Comparison of ENCODE assay signal across 14 cellular contexts in the genomic region with DNA sequence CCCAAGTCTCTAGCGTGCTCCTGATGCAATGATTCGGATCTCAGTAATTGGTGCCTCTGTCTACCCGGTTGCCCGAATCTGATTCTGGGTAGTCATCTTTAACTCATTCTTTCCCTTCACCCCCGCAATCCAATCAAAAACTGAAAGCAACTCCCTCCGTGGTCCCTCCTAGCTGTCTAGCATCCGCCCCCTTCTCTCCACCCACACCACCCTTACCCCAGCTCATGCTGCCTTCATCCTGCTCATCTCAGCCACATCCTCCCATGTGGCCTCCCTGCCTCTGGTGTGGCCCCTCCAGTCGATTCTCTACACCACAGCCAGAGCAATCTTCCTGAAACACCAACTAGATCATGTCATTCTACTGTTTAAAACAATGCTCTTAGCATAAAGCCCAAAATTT.
"Had no signal": no experiment of that assay in that cellular context is flagged by ENCODE, and none has a peak within 500 bp of the region (broad histone marks: within the 10 kb centered on the region; RNA-seq: fewer than 3 reads in every experiment).

No MANE protein-coding gene starts in this region.

- H3K27ac ChIP-seq: cardiac muscle cell, esophagus squamous epithelium, hepatocyte, neural progenitor cell, parathyroid adenoma, upper lobe of left lung had no signal

- H3K36me3 ChIP-seq: cardiac muscle cell, esophagus squamous epithelium, neural progenitor cell, upper lobe of left lung had no signal

- FAIRE-seq: colon, keratinocyte had no signal

- H3K4me1 ChIP-seq: esophagus squamous epithelium, neural progenitor cell, parathyroid adenoma, upper lobe of left lung had no signal

- H3K9me3 Mint-ChIP-seq: activated naive CD4-positive, alpha-beta T cell treated with anti-CD3 and anti-CD28 coated beads, Interleukin-2, amount 10 ng/mL, durations not matched to agents 7 days and 5 days; neural progenitor cell; stimulated activated naive B cell treated with anti-CD40 and anti-IgM and Interleukin-4, amounts not matched to agents 10 μg/mL and 1 μg/mL and 100 μg/mL, for 72 hours; T-helper 2 cell treated with Interferon-gamma antibody and Interleukin-4, amounts not matched to agents 5 μg/mL and 100 μg/mL, for 36 hours had no signal

- H3K27me3 ChIP-seq: cardiac muscle cell, hepatocyte, neural progenitor cell, upper lobe of left lung had no signal

- ATAC-seq: left lobe of liver; stimulated activated naive B cell treated with anti-CD40 and anti-IgM and Interleukin-4, amounts not matched to agents 10 μg/mL and 1 μg/mL and 100 μg/mL, for 72 hours had no signal

- DNase-seq: activated CD8-positive, alpha-beta memory T cell treated with anti-CD3 and anti-CD28 coated beads for 24 hours; activated naive CD4-positive, alpha-beta T cell treated with anti-CD3 and anti-CD28 coated beads, Interleukin-2, amount 10 ng/mL, durations not matched to agents 7 days and 5 days; activated T-cell treated with anti-CD3 and anti-CD28 coated beads for 4 hours; esophagus squamous epithelium; stimulated activated naive B cell treated with anti-CD40 and anti-IgM and Interleukin-4, amounts not matched to agents 10 μg/mL and 1 μg/mL and 100 μg/mL, for 72 hours; upper lobe of left lung had no signal

- H3K4me1 Mint-ChIP-seq: activated naive CD4-positive, alpha-beta T cell treated with anti-CD3 and anti-CD28 coated beads, Interleukin-2, amount 10 ng/mL, durations not matched to agents 7 days and 5 days; neural progenitor cell had no signal

- H3K9me3 ChIP-seq: esophagus squamous epithelium, upper lobe of left lung had no signal

- H3K36me3 Mint-ChIP-seq: activated naive CD4-positive, alpha-beta T cell treated with anti-CD3 and anti-CD28 coated beads, Interleukin-2, amount 10 ng/mL, durations not matched to agents 7 days and 5 days; neural progenitor cell; stimulated activated naive B cell treated with anti-CD40 and anti-IgM and Interleukin-4, amounts not matched to agents 10 μg/mL and 1 μg/mL and 100 μg/mL, for 72 hours had no signal

- H3K4me3 Mint-ChIP-seq: activated naive CD4-positive, alpha-beta T cell treated with anti-CD3 and anti-CD28 coated beads, Interleukin-2, amount 10 ng/mL, durations not matched to agents 7 days and 5 days; neural progenitor cell; stimulated activated naive B cell treated with anti-CD40 and anti-IgM and Interleukin-4, amounts not matched to agents 10 μg/mL and 1 μg/mL and 100 μg/mL, for 72 hours; T-helper 2 cell treated with Interferon-gamma antibody and Interleukin-4, amounts not matched to agents 5 μg/mL and 100 μg/mL, for 36 hours had no signal

- H3K27ac Mint-ChIP-seq: activated naive CD4-positive, alpha-beta T cell treated with anti-CD3 and anti-CD28 coated beads, Interleukin-2, amount 10 ng/mL, durations not matched to agents 7 days and 5 days; neural progenitor cell; stimulated activated naive B cell treated with anti-CD40 and anti-IgM and Interleukin-4, amounts not matched to agents 10 μg/mL and 1 μg/mL and 100 μg/mL, for 72 hours; T-helper 2 cell treated with Interferon-gamma antibody and Interleukin-4, amounts not matched to agents 5 μg/mL and 100 μg/mL, for 36 hours had no signal

- H3K4me3 ChIP-seq: cardiac muscle cell, esophagus squamous epithelium, hepatocyte, neural progenitor cell, upper lobe of left lung had no signal
